Comparison of ENCODE assay signal across 25 cellular contexts in genomic region chr10:117002206-117002605, GRCh38. TPM values are rescaled to one million over a fixed set of nuclear protein-coding genes. Genes with fewer than 3 reads are reported as not detected.
"Had no signal": no experiment of that assay in that cellular context is flagged by ENCODE, and none has a peak within 500 bp of the region (broad histone marks: within the 10 kb centered on the region; RNA-seq: fewer than 3 reads in every experiment).

No MANE protein-coding gene starts in this region.

- FAIRE-seq: bronchial epithelial cell, pancreas had no signal

- H3K4me3 ChIP-seq: colonic mucosa, gastrocnemius medialis, pancreas, psoas muscle, thoracic aorta, uterus had no signal

- H3K4me1 ChIP-seq: colonic mucosa, gastrocnemius medialis, psoas muscle, uterus had no signal

- H3K9me3 ChIP-seq: colonic mucosa, gastrocnemius medialis, pancreas, psoas muscle, thoracic aorta, uterus had no signal

- DNase-seq: activated CD4-positive, alpha-beta T cell treated with anti-CD3 and anti-CD28 coated beads for 36 hours; activated CD4-positive, CD25-positive, alpha-beta regulatory T cell; activated CD8-positive, alpha-beta memory T cell treated with anti-CD3 and anti-CD28 coated beads, Interleukin-2, amount 10 ng/mL, durations not matched to agents 7 days and 5 days; activated CD8-positive, alpha-beta T cell treated with anti-CD3 and anti-CD28 coated beads, Interleukin-2, amount 10 ng/mL, durations not matched to agents 7 days and 5 days; activated naive CD8-positive, alpha-beta T cell treated with anti-CD3 and anti-CD28 coated beads, Interleukin-2, amount 50 U/mL, for 24 hours; activated T-cell treated with anti-CD3 and anti-CD28 coated beads, Interleukin-2, amount 50 U/mL, for 48 hours; amygdala; colonic mucosa; effector memory CD8-positive, alpha-beta T cell; erythroblast; gastrocnemius medialis; glutamatergic neuron; islet precursor cell; left cardiac atrium; left ventricle myocardium superior; pancreas; psoas muscle; stimulated activated CD4-positive, alpha-beta T cell treated with anti-CD3 and anti-CD28 coated beads, Interleukin-15, amount 100 ng/mL, for 24 hours; stimulated activated CD4-positive, alpha-beta T cell treated with anti-CD3 and anti-CD28 coated beads, Interleukin-2, amount 100 ng/mL, for 24 hours; stimulated activated naive B cell treated with anti-CD40 and anti-IgM and Interleukin-4, amounts not matched to agents 10 μg/mL and 1 μg/mL and 100 μg/mL, for 72 hours; trophoblast cell; uterus had no signal

- H3K27ac ChIP-seq: colonic mucosa, gastrocnemius medialis, pancreas, psoas muscle, thoracic aorta, uterus had no signal

- H3K27me3 ChIP-seq: colonic mucosa, pancreas, uterus had no signal

- ATAC-seq: activated CD4-positive, alpha-beta T cell treated with anti-CD3 and anti-CD28 coated beads for 36 hours; activated CD8-positive, alpha-beta memory T cell treated with anti-CD3 and anti-CD28 coated beads, Interleukin-2, amount 10 ng/mL, durations not matched to agents 7 days and 5 days; activated CD8-positive, alpha-beta T cell treated with anti-CD3 and anti-CD28 coated beads, Interleukin-2, amount 10 ng/mL, durations not matched to agents 7 days and 5 days; activated naive CD8-positive, alpha-beta T cell treated with anti-CD3 and anti-CD28 coated beads, Interleukin-2, amount 50 U/mL, for 24 hours; effector memory CD8-positive, alpha-beta T cell; gastrocnemius medialis; left cardiac atrium; left ventricle myocardium superior; pancreas; psoas muscle; stimulated activated naive B cell treated with anti-CD40 and anti-IgM and Interleukin-4, amounts not matched to agents 10 μg/mL and 1 μg/mL and 100 μg/mL, for 72 hours had no signal

- H3K36me3 ChIP-seq: colonic mucosa, gastrocnemius medialis, pancreas, thoracic aorta, uterus had no signal

RNA-seq across cellular contexts. Expression of gene SHTN1, which starts 2.8 kb away (rescaled TPM):
- total RNA-seq: activated CD8-positive, alpha-beta memory T cell treated with anti-CD3 and anti-CD28 coated beads, Interleukin-2, amount 10 ng/mL, durations not matched to agents 7 days and 5 days; activated CD8-positive, alpha-beta T cell treated with anti-CD3 and anti-CD28 coated beads, Interleukin-2, amount 10 ng/mL, durations not matched to agents 7 days and 5 days; activated T-helper 2 cell treated with anti-CD3 and anti-CD28 coated beads, Interferon-gamma antibody, Interleukin-2, Interleukin-4, amounts not matched to agents 10 μg/mL and 5 μg/mL and 100 μg/mL, durations not matched to agents 14 hours and 24 hours and 36 hours had no signal
